In genomic region chr5:140216468-140217074, GRCh38 we compare ENCODE assay signal across 1 cellular context.
TF ChIP-seq lines count a peak whose summit lies in the region.

No MANE protein-coding gene starts in this region.

TF ChIP-seq in K562, 482 proteins besides CTCF, POLR2A, EP300 and RAD21 (continued from another document):
- TF ChIP-seq, protein P1, sequence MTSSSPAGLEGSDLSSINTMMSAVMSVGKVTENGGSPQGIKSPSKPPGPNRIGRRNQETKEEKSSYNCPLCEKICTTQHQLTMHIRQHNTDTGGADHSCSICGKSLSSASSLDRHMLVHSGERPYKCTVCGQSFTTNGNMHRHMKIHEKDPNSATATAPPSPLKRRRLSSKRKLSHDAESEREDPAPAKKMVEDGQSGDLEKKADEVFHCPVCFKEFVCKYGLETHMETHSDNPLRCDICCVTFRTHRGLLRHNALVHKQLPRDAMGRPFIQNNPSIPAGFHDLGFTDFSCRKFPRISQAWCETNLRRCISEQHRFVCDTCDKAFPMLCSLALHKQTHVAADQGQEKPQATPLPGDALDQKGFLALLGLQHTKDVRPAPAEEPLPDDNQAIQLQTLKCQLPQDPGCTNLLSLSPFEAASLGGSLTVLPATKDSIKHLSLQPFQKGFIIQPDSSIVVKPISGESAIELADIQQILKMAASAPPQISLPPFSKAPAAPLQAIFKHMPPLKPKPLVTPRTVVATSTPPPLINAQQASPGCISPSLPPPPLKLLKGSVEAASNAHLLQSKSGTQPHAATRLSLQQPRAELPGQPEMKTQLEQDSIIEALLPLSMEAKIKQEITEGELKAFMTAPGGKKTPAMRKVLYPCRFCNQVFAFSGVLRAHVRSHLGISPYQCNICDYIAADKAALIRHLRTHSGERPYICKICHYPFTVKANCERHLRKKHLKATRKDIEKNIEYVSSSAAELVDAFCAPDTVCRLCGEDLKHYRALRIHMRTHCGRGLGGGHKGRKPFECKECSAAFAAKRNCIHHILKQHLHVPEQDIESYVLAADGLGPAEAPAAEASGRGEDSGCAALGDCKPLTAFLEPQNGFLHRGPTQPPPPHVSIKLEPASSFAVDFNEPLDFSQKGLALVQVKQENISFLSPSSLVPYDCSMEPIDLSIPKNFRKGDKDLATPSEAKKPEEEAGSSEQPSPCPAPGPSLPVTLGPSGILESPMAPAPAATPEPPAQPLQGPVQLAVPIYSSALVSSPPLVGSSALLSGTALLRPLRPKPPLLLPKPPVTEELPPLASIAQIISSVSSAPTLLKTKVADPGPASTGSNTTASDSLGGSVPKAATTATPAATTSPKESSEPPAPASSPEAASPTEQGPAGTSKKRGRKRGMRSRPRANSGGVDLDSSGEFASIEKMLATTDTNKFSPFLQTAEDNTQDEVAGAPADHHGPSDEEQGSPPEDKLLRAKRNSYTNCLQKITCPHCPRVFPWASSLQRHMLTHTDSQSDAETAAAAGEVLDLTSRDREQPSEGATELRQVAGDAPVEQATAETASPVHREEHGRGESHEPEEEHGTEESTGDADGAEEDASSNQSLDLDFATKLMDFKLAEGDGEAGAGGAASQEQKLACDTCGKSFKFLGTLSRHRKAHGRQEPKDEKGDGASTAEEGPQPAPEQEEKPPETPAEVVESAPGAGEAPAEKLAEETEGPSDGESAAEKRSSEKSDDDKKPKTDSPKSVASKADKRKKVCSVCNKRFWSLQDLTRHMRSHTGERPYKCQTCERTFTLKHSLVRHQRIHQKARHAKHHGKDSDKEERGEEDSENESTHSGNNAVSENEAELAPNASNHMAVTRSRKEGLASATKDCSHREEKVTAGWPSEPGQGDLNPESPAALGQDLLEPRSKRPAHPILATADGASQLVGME (CRISPR knock-in tag; IDR thresholded peaks at IDR 0.05), result no peak
- TF ChIP-seq ZNF449 (CRISPR knock-in tag; IDR thresholded peaks at IDR 0.05) (no peak), ZNF140 (CRISPR knock-in tag; IDR thresholded peaks at IDR 0.05) (no peak), OTX1 (CRISPR knock-in tag; IDR thresholded peaks at IDR 0.05) (no peak), ZNF146 (CRISPR knock-in tag; IDR thresholded peaks at IDR 0.05; ENCODE audit: unreplicated experiment) (no peak), ELF1 (tag; IDR thresholded peaks at IDR 0.05) (0 out of 2 replicates have a peak, but pooled peaks have one; percentile 39), PHF20 (IDR thresholded peaks at IDR 0.05; ENCODE audit: partially characterized antibody) (no peak), SREBF1 (IDR thresholded peaks at IDR 0.05; ENCODE audit: borderline replicate concordance, low read depth, low read length) (no peak), KHSRP (IDR thresholded peaks at IDR 0.05) (no peak), NCOA6 (IDR thresholded peaks at IDR 0.05) (no peak), PRPF4 (IDR thresholded peaks at IDR 0.05; ENCODE audit: insufficient read depth, low read depth, low read length, poor library complexity, severe bottlenecking) (no peak), ZBTB26 (CRISPR knock-in tag; IDR thresholded peaks at IDR 0.05) (no peak), ZC3H4 (CRISPR knock-in tag; IDR thresholded peaks at IDR 0.05; ENCODE audit: borderline replicate concordance) (no peak), ZNF384 (IDR thresholded peaks at IDR 0.05; ENCODE audit: low read depth, low read length) (no peak), ZNF436 (CRISPR knock-in tag; IDR thresholded peaks at IDR 0.05) (no peak), BHLHE40 (IDR thresholded peaks at IDR 0.05; ENCODE audit: low read length) (peak; percentile 64; the same call in 1 of the 2 replicates), MXD1 (CRISPR knock-in tag; IDR thresholded peaks at IDR 0.05; ENCODE audit: borderline replicate concordance, poor library complexity, severe bottlenecking) (no peak), NUFIP1 (IDR thresholded peaks at IDR 0.05; ENCODE audit: partially characterized antibody) (no peak), SPI1 (IDR thresholded peaks at IDR 0.05; ENCODE audit: borderline replicate concordance, low read depth, low read length) (peak; percentile 9; the same call in 1 of the 2 replicates), ZNF184 (CRISPR knock-in tag; IDR thresholded peaks at IDR 0.05) (no peak), ID3 (CRISPR knock-in tag; IDR thresholded peaks at IDR 0.05) (no peak), ID3 (tag; IDR thresholded peaks at IDR 0.05) (peak; percentile 74; the same call in 1 of the 2 replicates), ZNF232 (CRISPR knock-in tag; IDR thresholded peaks at IDR 0.05) (no peak), ZC3H8 (IDR thresholded peaks at IDR 0.05) (no peak), TBP (optimal IDR thresholded peaks at IDR 0.05; ENCODE audit: low read depth, low read length) (no peak)
- TF ChIP-seq, protein P2, sequence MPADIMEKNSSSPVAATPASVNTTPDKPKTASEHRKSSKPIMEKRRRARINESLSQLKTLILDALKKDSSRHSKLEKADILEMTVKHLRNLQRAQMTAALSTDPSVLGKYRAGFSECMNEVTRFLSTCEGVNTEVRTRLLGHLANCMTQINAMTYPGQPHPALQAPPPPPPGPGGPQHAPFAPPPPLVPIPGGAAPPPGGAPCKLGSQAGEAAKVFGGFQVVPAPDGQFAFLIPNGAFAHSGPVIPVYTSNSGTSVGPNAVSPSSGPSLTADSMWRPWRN (IDR thresholded peaks at IDR 0.05; ENCODE audit: low read depth), result no peak
